8 cellular contexts compared by ENCODE assay signal in genomic region chr1:174968750-174969244, GRCh38. TPM values are rescaled to one million over a fixed set of nuclear protein-coding genes. Genes with fewer than 3 reads are reported as not detected.
DNase-seq lines count a peak whose midpoint lies in the region; ATAC-seq and TF ChIP-seq lines count a peak whose summit lies in the region.

No MANE protein-coding gene starts in this region.

- H4K91ac ChIP-seq in mesenchymal stem cell (ENCODE audit: low read length) = no peak overlapping the region

- peaks cover 72% of the 10 kb centered on the region for H3K4me1 Mint-ChIP-seq in activated T-helper 1 cell treated with anti-CD3 and anti-CD28 coated beads, Interleukin-12 subunit alpha, Interleukin-12 subunit beta, Interleukin-2, Interleukin-4 antibody, amounts not matched to agents 30 ng/mL and 10 ng/mL and 1 ng/mL, durations not matched to agents 14 hours and 24 hours and 36 hours (ENCODE audit: low read depth)

- H3K4me3 ChIP-seq in DOHH2 (ENCODE audit: low read length) (peak overlapping the region; percentile 35), mesenchymal stem cell (ENCODE audit: insufficient read depth in 1 of 2, low read depth in 1 of 2, low read length in 2 of 2) (no peak overlapping the region), vagina (no peak overlapping the region)

- intact Hi-C loops in activated T-helper 1 cell treated with anti-CD3 and anti-CD28 coated beads, Interleukin-12 subunit alpha, Interleukin-12 subunit beta, Interleukin-2, Interleukin-4 antibody, amounts not matched to agents 30 ng/mL and 10 ng/mL and 1 ng/mL, durations not matched to agents 14 hours and 24 hours and 36 hours (cut with micrococcal nuclease) = loop anchor here (1.0 to 10.0 kb wide), 7 partner anchors 9 to 1494 kb away; partner anchors contain the start of genes CACYBP, MRPS14, PRDX6 and RC3H1
- intact Hi-C loops in vagina (cut with DNase I) = no loop called here

- no peak overlapping the region for H2BK15ac ChIP-seq in mesenchymal stem cell (ENCODE audit: low read depth, poor library complexity, severe bottlenecking)

- H3K79me1 ChIP-seq in mesenchymal stem cell (replicated peaks; ENCODE audit: low read length, poor library complexity, severe bottlenecking) = no peaks in the 10 kb centered on the region

- no peak overlapping the region for H2AFZ ChIP-seq in mesenchymal stem cell (ENCODE audit: low read depth, low read length)

- ATAC-seq in GM21381 (IDR thresholded peaks at IDR 0.05; ENCODE audit: unreplicated experiment) (peak; percentile 60), HG03571 (IDR thresholded peaks at IDR 0.05; ENCODE audit: unreplicated experiment) (peak; percentile 54)

- WGBS in mesenchymal stem cell = 64% methylated on average over 5 of the region's 5 CpGs

- H4K20me1 ChIP-seq in DOHH2 (ENCODE audit: control insufficient read depth, insufficient read depth, low read depth, low read length) = no peaks in the 10 kb centered on the region

- H3K4me1 ChIP-seq in DOHH2 (ENCODE audit: control insufficient read depth, low read length) (peaks cover 76% of the 10 kb centered on the region), mesenchymal stem cell (ENCODE audit: control insufficient read depth, insufficient read depth, low read depth, low read length) (peaks cover 5% of the 10 kb centered on the region), vagina (peaks cover 45% of the 10 kb centered on the region)

- no peak overlapping the region for H2BK12ac ChIP-seq in mesenchymal stem cell (ENCODE audit: low read length in 2 of 2)

- H2BK5ac ChIP-seq in mesenchymal stem cell (ENCODE audit: low read depth, low read length, poor library complexity, severe bottlenecking) = no peak overlapping the region

- no peaks in the 10 kb centered on the region for H3K27me3 ChIP-seq in DOHH2 (ENCODE audit: control insufficient read depth, low read length)
- no peaks in the 10 kb centered on the region for H3K27me3 ChIP-seq in mesenchymal stem cell (ENCODE audit: control insufficient read depth in 1 of 2, insufficient read depth in 1 of 2, low read length in 2 of 2)
- no peaks in the 10 kb centered on the region for H3K27me3 ChIP-seq in vagina

- H3K23ac ChIP-seq in mesenchymal stem cell (ENCODE audit: low read length in 2 of 2) = no peak overlapping the region

- H3K36me3 ChIP-seq in DOHH2 (ENCODE audit: control insufficient read depth, low read length) (peaks cover 26% of the 10 kb centered on the region), mesenchymal stem cell (ENCODE audit: control insufficient read depth in 1 of 2, insufficient read depth in 2 of 2, low read depth in 1 of 2, low read length in 2 of 2) (peaks cover 0 to 3% of the 10 kb centered on the region in 2 experiments), vagina (no peaks in the 10 kb centered on the region)

- no peak overlapping the region for H3K18ac ChIP-seq in mesenchymal stem cell (ENCODE audit: low read depth in 1 of 2, low read length in 2 of 2)

- no peak overlapping the region for H3K4ac ChIP-seq in mesenchymal stem cell (ENCODE audit: low read depth in 1 of 2, low read length in 2 of 2)

- H3K27ac ChIP-seq in DOHH2 (ENCODE audit: low read depth, low read length) (peak overlapping the region; percentile 53), mesenchymal stem cell (ENCODE audit: low read length, poor library complexity, severe bottlenecking) (peak overlapping the region; percentile 63), vagina (no peak overlapping the region)

- no peaks in the 10 kb centered on the region for H3K27me3 Mint-ChIP-seq in activated T-helper 1 cell treated with anti-CD3 and anti-CD28 coated beads, Interleukin-12 subunit alpha, Interleukin-12 subunit beta, Interleukin-2, Interleukin-4 antibody, amounts not matched to agents 30 ng/mL and 10 ng/mL and 1 ng/mL, durations not matched to agents 14 hours and 24 hours and 36 hours (ENCODE audit: insufficient read depth)

- no peaks in the 10 kb centered on the region for H3K9me2 ChIP-seq in DOHH2 (replicated peaks; ENCODE audit: control insufficient read depth, low read length)

- peaks cover 16% of the 10 kb centered on the region for H3K36me3 Mint-ChIP-seq in activated T-helper 1 cell treated with anti-CD3 and anti-CD28 coated beads, Interleukin-12 subunit alpha, Interleukin-12 subunit beta, Interleukin-2, Interleukin-4 antibody, amounts not matched to agents 30 ng/mL and 10 ng/mL and 1 ng/mL, durations not matched to agents 14 hours and 24 hours and 36 hours (ENCODE audit: low read depth)

- H3K9ac ChIP-seq in mesenchymal stem cell (ENCODE audit: low read length) = no peak overlapping the region

- H4K8ac ChIP-seq in mesenchymal stem cell (ENCODE audit: low read length) = no peak overlapping the region

- no peak overlapping the region for H2BK120ac ChIP-seq in mesenchymal stem cell (ENCODE audit: low read depth, low read length)

- TF ChIP-seq POLR2A in vagina (IDR thresholded peaks at IDR 0.05) = no peak

- peak overlapping the region; percentile 96 for H3K27ac Mint-ChIP-seq in activated T-helper 1 cell treated with anti-CD3 and anti-CD28 coated beads, Interleukin-12 subunit alpha, Interleukin-12 subunit beta, Interleukin-2, Interleukin-4 antibody, amounts not matched to agents 30 ng/mL and 10 ng/mL and 1 ng/mL, durations not matched to agents 14 hours and 24 hours and 36 hours

- H3K9me3 Mint-ChIP-seq in activated T-helper 1 cell treated with anti-CD3 and anti-CD28 coated beads, Interleukin-12 subunit alpha, Interleukin-12 subunit beta, Interleukin-2, Interleukin-4 antibody, amounts not matched to agents 30 ng/mL and 10 ng/mL and 1 ng/mL, durations not matched to agents 14 hours and 24 hours and 36 hours = no peaks in the 10 kb centered on the region

- H3K79me2 ChIP-seq in DOHH2 (ENCODE audit: control insufficient read depth, low read length) = no peaks in the 10 kb centered on the region

- H3K9me3 ChIP-seq in DOHH2 (ENCODE audit: control insufficient read depth, insufficient read depth, low read length) = no peaks in the 10 kb centered on the region
- no peaks in the 10 kb centered on the region for H3K9me3 ChIP-seq in mesenchymal stem cell (ENCODE audit: control insufficient read depth, low read length)
- H3K9me3 ChIP-seq in vagina = no peaks in the 10 kb centered on the region

- no peak overlapping the region for H3K14ac ChIP-seq in mesenchymal stem cell (ENCODE audit: low read length in 2 of 2)

- DNase-seq in activated T-helper 1 cell treated with anti-CD3 and anti-CD28 coated beads, Interleukin-12 subunit alpha, Interleukin-12 subunit beta, Interleukin-2, Interleukin-4 antibody, amounts not matched to agents 30 ng/mL and 10 ng/mL and 1 ng/mL, durations not matched to agents 14 hours and 24 hours and 36 hours (ENCODE audit: low spot score) = peak; percentile 41
- DNase-seq in mesenchymal stem cell (peak; percentile 69), DMS53 treated with DMSO at 0.1 percent for 48 hours (lab: John Stamatoyannopoulos, UW; ENCODE audit: unreplicated experiment) (no peak), vagina (ENCODE audit: extremely low spot score in 2 of 2) (no peak), iPS-NIHi11 (ENCODE audit: low spot score) (no peak)

- peak overlapping the region; percentile 70 for H3K4me3 Mint-ChIP-seq in activated T-helper 1 cell treated with anti-CD3 and anti-CD28 coated beads, Interleukin-12 subunit alpha, Interleukin-12 subunit beta, Interleukin-2, Interleukin-4 antibody, amounts not matched to agents 30 ng/mL and 10 ng/mL and 1 ng/mL, durations not matched to agents 14 hours and 24 hours and 36 hours

- H3F3A ChIP-seq in DOHH2 (ENCODE audit: control insufficient read depth, insufficient read depth) = peaks cover 21% of the 10 kb centered on the region

- H2AK5ac ChIP-seq in mesenchymal stem cell (ENCODE audit: low read length, severe bottlenecking) = no peak overlapping the region

- H3K4me2 ChIP-seq in DOHH2 (ENCODE audit: low read length) (peak overlapping the region; percentile 58), mesenchymal stem cell (ENCODE audit: low read length, poor library complexity, severe bottlenecking) (no peak overlapping the region)

- TF ChIP-seq CTCF in DOHH2 (IDR thresholded peaks at IDR 0.05; ENCODE audit: low read depth, low read length, poor library complexity, severe bottlenecking) (no peak), vagina (IDR thresholded peaks at IDR 0.05) (no peak)

RNA-seq across cellular contexts. Expression of gene CACYBP, which starts 30.9 kb away (rescaled TPM):
- total RNA-seq in activated T-helper 1 cell treated with anti-CD3 and anti-CD28 coated beads, Interleukin-12 subunit alpha, Interleukin-12 subunit beta, Interleukin-2, Interleukin-4 antibody, amounts not matched to agents 30 ng/mL and 10 ng/mL and 1 ng/mL, durations not matched to agents 14 hours and 24 hours and 36 hours = 342 and 369 TPM in 2 replicates
- polyA plus RNA-seq in mesenchymal stem cell (2013, experiment 1 of 2) = 39.3 TPM
- polyA plus RNA-seq in mesenchymal stem cell (2013, experiment 2 of 2) = 39.0 TPM
- 60.9 TPM for total RNA-seq in vagina

RNA-seq across cellular contexts. Expression of gene MRPS14, which starts 54.4 kb away (rescaled TPM):
- total RNA-seq in activated T-helper 1 cell treated with anti-CD3 and anti-CD28 coated beads, Interleukin-12 subunit alpha, Interleukin-12 subunit beta, Interleukin-2, Interleukin-4 antibody, amounts not matched to agents 30 ng/mL and 10 ng/mL and 1 ng/mL, durations not matched to agents 14 hours and 24 hours and 36 hours = 29.2 and 29.9 TPM in 2 replicates
- polyA plus RNA-seq in mesenchymal stem cell (2013, experiment 1 of 2) = 41.8 TPM
- polyA plus RNA-seq in mesenchymal stem cell (2013, experiment 2 of 2) = 43.5 TPM
- 14.7 TPM for total RNA-seq in vagina

Comparison
In these comparisons a context has a peak if more than half of its experiments do, and no peak if none do; other contexts are left out.
1. DNase-seq: peak in activated T-helper 1 cell treated with anti-CD3 and anti-CD28 coated beads, Interleukin-12 subunit alpha, Interleukin-12 subunit beta, Interleukin-2, Interleukin-4 antibody, amounts not matched to agents 30 ng/mL and 10 ng/mL and 1 ng/mL, durations not matched to agents 14 hours and 24 hours and 36 hours (single experiment) and mesenchymal stem cell (single experiment); none in DMS53 treated with DMSO at 0.1 percent for 48 hours (single experiment), vagina (0 of 2) and iPS-NIHi11 (single experiment).